Comparison of ENCODE assay signal across 19 cellular contexts in genomic region chr10:11934262-11934661, GRCh38.
DNase-seq lines count a peak whose midpoint lies in the region; ATAC-seq and TF ChIP-seq lines count a peak whose summit lies in the region.
"Had no signal": no experiment of that assay in that cellular context is flagged by ENCODE, and none has a peak within 500 bp of the region (broad histone marks: within the 10 kb centered on the region; RNA-seq: fewer than 3 reads in every experiment).

No MANE protein-coding gene starts in this region.

- H3K36me3 Mint-ChIP-seq in MCF 10A (ENCODE audit: insufficient read depth, unreplicated experiment): peaks cover 52% of the 10 kb centered on the region

- H3K4me3 Mint-ChIP-seq in MCF 10A (ENCODE audit: unreplicated experiment): no peak overlapping the region
- H3K4me3 Mint-ChIP-seq: activated B cell treated with CpG ODN at 0.5 μM for 24 hours; activated CD8-positive, alpha-beta memory T cell treated with anti-CD3 and anti-CD28 coated beads, Interleukin-2, amount 10 ng/mL, durations not matched to agents 7 days and 5 days; T-cell had no signal

- DNase-seq in MCF 10A (ENCODE audit: unreplicated experiment) (peak; percentile 76), mammary epithelial cell (no peak), astrocyte of the hippocampus (ENCODE audit: low read depth, low spot score) (peak; percentile 25), tibial nerve (ENCODE audit: low spot score in 2 of 2) (no peak), NCI-H1436 (lab: John Stamatoyannopoulos, UW) (no peak)
- DNase-seq: activated B cell treated with CpG ODN at 0.5 μM for 24 hours; activated CD8-positive, alpha-beta memory T cell treated with anti-CD3 and anti-CD28 coated beads, Interleukin-2, amount 10 ng/mL, durations not matched to agents 7 days and 5 days; activated naive CD4-positive, alpha-beta T cell; body of pancreas; COR-L47; glutamatergic neuron; naive B cell; NCI-H2029 treated with DMSO at 0.1 percent for 48 hours; NCI-H69; T-cell had no signal

- H3K9me3 Mint-ChIP-seq in MCF 10A (ENCODE audit: unreplicated experiment): no peaks in the 10 kb centered on the region
- H3K9me3 Mint-ChIP-seq: activated B cell treated with CpG ODN at 0.5 μM for 24 hours, naive B cell, T-cell had no signal

- no peaks in the 10 kb centered on the region for H3K27me3 ChIP-seq in mammary epithelial cell (ENCODE audit: insufficient read depth, low read length)
- no peaks in the 10 kb centered on the region for H3K27me3 ChIP-seq in iPS-20b (ENCODE audit: insufficient read depth, low read length)
- H3K27me3 ChIP-seq in tibial nerve: no peaks in the 10 kb centered on the region
- H3K27me3 ChIP-seq: body of pancreas had no signal

- H3K27ac Mint-ChIP-seq in MCF 10A (ENCODE audit: low read depth, unreplicated experiment): no peak overlapping the region
- H3K27ac Mint-ChIP-seq: activated B cell treated with CpG ODN at 0.5 μM for 24 hours; activated CD8-positive, alpha-beta memory T cell treated with anti-CD3 and anti-CD28 coated beads, Interleukin-2, amount 10 ng/mL, durations not matched to agents 7 days and 5 days had no signal

- no peak for TF ChIP-seq POLR2A in tibial nerve (IDR thresholded peaks at IDR 0.05)

- H3K4me1 ChIP-seq in mammary epithelial cell (ENCODE audit: insufficient read depth, low read length) (no peaks in the 10 kb centered on the region), iPS-20b (ENCODE audit: insufficient read depth, low read length) (peaks cover 35% of the 10 kb centered on the region), tibial nerve (peaks cover 0 to 26% (median 4%) of the 10 kb centered on the region in 4 donors)
- H3K4me1 ChIP-seq: body of pancreas, prostate gland had no signal

- H3K9me3 ChIP-seq in mammary epithelial cell (replicated peaks; ENCODE audit: insufficient read depth, low read length) (no peaks in the 10 kb centered on the region), iPS-20b (ENCODE audit: insufficient read depth, low read depth, low read length) (no peaks in the 10 kb centered on the region), tibial nerve (no peaks in the 10 kb centered on the region)
- H3K9me3 ChIP-seq: body of pancreas, prostate gland had no signal

- TF ChIP-seq EP300 in tibial nerve (IDR thresholded peaks at IDR 0.05): no peak

- H3K27ac ChIP-seq in mammary epithelial cell (ENCODE audit: insufficient read depth, low read depth, low read length) (no peak overlapping the region), iPS-20b (ENCODE audit: low read length) (peak overlapping the region; percentile 7), tibial nerve (peak overlapping the region; percentile 25 to 80 (median 56))

- H3K4me1 Mint-ChIP-seq in MCF 10A (ENCODE audit: insufficient read depth, unreplicated experiment): peaks cover 8% of the 10 kb centered on the region
- H3K4me1 Mint-ChIP-seq: activated B cell treated with CpG ODN at 0.5 μM for 24 hours; activated CD8-positive, alpha-beta memory T cell treated with anti-CD3 and anti-CD28 coated beads, Interleukin-2, amount 10 ng/mL, durations not matched to agents 7 days and 5 days; naive B cell; T-cell had no signal

- no peak overlapping the region for H3K4me2 ChIP-seq in mammary epithelial cell (ENCODE audit: insufficient read depth, low read depth, low read length)

- H3K79me2 ChIP-seq in mammary epithelial cell (ENCODE audit: insufficient read depth, low read length): no peaks in the 10 kb centered on the region

- WGBS in mammary epithelial cell (ENCODE audit: low coverage, missing lambda C conversion rate): 68% methylated on average over 6 of the region's 7 CpGs
- WGBS in tibial nerve, 2 donors: 49 to 52% methylated on average over 7 of the region's 7 CpGs

- H3K9ac ChIP-seq in mammary epithelial cell (ENCODE audit: insufficient read depth, low read length) (no peak overlapping the region), iPS-20b (ENCODE audit: low read depth, low read length) (peak overlapping the region; percentile 21; the same call in 1 of the 2 replicates)

- BruUV-seq in MCF 10A (replicated peaks; lab: Mats Ljungman, UMichigan): no TSS peak
- no TSS peak for BruUV-seq in mammary epithelial cell (replicated peaks; lab: Mats Ljungman, UMichigan)

- CTCF ChIA-PET in MCF 10A (lab: Yijun Ruan, JAX): interaction anchor here (0.6 to 0.7 kb wide), 3 partner anchors 52 to 151 kb away, joined by 3 to 4 read pairs (median 4); no protein-coding TSS in a partner anchor
- CTCF ChIA-PET in mammary epithelial cell (lab: Charles Lee; ENCODE audit: low non-redundant PET): no interaction called here

- no peak overlapping the region for H2AFZ ChIP-seq in mammary epithelial cell (ENCODE audit: low read depth, low read length)

- in situ Hi-C loops in mammary epithelial cell (cut with MboI; ENCODE audit: low sequenced_read_pairs in 2 of 2): no loop called here

- H3K36me3 ChIP-seq in mammary epithelial cell (ENCODE audit: insufficient read depth, low read length): peaks cover 25% of the 10 kb centered on the region
- H3K36me3 ChIP-seq in iPS-20b (ENCODE audit: insufficient read depth, low read depth, low read length): peaks cover 40% of the 10 kb centered on the region
- peaks cover 0 to 55% (median 1%) of the 10 kb centered on the region in 3 donors for H3K36me3 ChIP-seq in tibial nerve

- POLR2A ChIA-PET in MCF 10A (lab: Yijun Ruan, JAX): interaction anchor here (0.5 to 1.2 kb wide), 5 partner anchors 9 to 78 kb away, joined by 3 read pairs; no protein-coding TSS in a partner anchor

- no peaks in the 10 kb centered on the region for H4K20me1 ChIP-seq in mammary epithelial cell (ENCODE audit: insufficient read depth, low read length)

- H3K27me3 Mint-ChIP-seq in MCF 10A (ENCODE audit: insufficient read depth, unreplicated experiment): no peaks in the 10 kb centered on the region
- H3K27me3 Mint-ChIP-seq: activated B cell treated with CpG ODN at 0.5 μM for 24 hours; activated CD8-positive, alpha-beta memory T cell treated with anti-CD3 and anti-CD28 coated beads, Interleukin-2, amount 10 ng/mL, durations not matched to agents 7 days and 5 days; naive B cell; T-cell had no signal

- intact Hi-C loops in MCF 10A (cut with micrococcal nuclease) (no loop called here), mammary epithelial cell (cut with micrococcal nuclease) (no loop called here)

- no peak for TF ChIP-seq CTCF in MCF 10A (IDR thresholded peaks at IDR 0.05; ENCODE audit: unreplicated experiment)
- no peak for TF ChIP-seq CTCF in mammary epithelial cell (conservative IDR thresholded peaks at IDR 0.05 in 1 of 2, IDR thresholded peaks at IDR 0.05 in 1 of 2; ENCODE audit: extremely low read depth in 1 of 2, insufficient read depth in 1 of 2, low read depth in 1 of 2, low read length in 2 of 2)
- TF ChIP-seq CTCF in tibial nerve (IDR thresholded peaks at IDR 0.05): no peak

- dilution Hi-C loops in mammary epithelial cell (cut with HindIII; ENCODE audit: low sequenced_read_pairs): no loop called here

- no peak overlapping the region for H3K4me3 ChIP-seq in mammary epithelial cell (replicated peaks in 1 of 3; ENCODE audit: insufficient read depth in 1 of 3, low read depth in 2 of 3, low read length in 3 of 3)
- H3K4me3 ChIP-seq in iPS-20b (ENCODE audit: low read length): no peak overlapping the region
- H3K4me3 ChIP-seq in tibial nerve: no peak overlapping the region
- H3K4me3 ChIP-seq: body of pancreas, prostate gland had no signal

- no peak for ATAC-seq in GM21360 (IDR thresholded peaks at IDR 0.05; ENCODE audit: unreplicated experiment)
- ATAC-seq in HG03108 (IDR thresholded peaks at IDR 0.05; ENCODE audit: unreplicated experiment): no peak
- ATAC-seq: activated CD8-positive, alpha-beta memory T cell treated with anti-CD3 and anti-CD28 coated beads, Interleukin-2, amount 10 ng/mL, durations not matched to agents 7 days and 5 days; body of pancreas; T-cell had no signal

Comparison
In these comparisons a context has a peak if more than half of its experiments do, and no peak if none do; other contexts are left out.
1. DNase-seq: peak in MCF 10A (single experiment) and astrocyte of the hippocampus (single experiment); none in mammary epithelial cell (single experiment), tibial nerve (0 of 2) and NCI-H1436 (single experiment).